ENCODE assay signal across 1 cellular context in the genomic region with DNA sequence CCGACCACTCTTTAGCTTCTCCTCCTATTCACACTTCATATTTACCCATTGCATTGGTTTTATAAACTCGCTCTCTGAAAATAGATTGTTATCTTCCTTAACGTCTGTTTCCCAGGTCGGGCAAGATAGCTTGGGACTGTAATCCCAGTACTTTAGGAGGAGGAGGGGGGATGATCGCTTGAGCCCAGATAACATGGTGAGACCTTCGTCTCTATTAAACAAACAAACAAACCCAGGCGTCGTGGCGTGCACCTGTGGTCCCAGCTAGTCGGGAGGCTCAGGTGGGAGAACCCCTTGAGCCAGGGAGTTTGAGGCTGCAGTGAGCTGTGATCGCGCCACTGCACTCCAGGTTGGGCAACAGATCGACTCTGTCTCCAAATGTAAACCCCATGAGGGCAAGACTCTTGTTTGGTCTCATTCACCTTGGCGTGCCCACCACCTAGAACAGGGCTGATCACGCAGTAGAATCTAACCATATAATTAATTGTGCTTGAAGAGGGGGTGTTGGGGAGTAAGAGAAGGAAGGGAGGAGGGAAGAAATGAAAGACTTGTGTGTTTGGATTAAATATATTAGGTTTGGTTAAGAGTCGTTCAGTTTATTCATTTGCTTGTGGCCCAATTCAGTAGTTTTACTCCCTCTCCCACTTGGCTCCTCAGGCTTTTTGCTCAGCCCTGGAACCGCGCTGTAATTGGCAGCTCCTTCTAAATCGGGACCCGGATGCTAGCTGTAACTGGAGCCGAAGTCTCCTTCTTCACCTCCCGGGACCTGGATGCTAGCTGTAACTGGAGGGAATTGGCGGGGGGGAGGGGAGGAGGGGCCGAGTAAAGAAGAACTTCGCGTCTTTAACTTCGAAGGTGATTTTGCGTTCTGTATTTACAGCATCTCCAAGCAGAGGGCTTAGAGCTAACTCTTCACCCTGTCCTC.
TF ChIP-seq lines count a peak whose summit lies in the region.

No MANE protein-coding gene starts in this region.

TF ChIP-seq in endothelial cell of umbilical vein, 7 proteins besides CTCF, POLR2A, EP300 and RAD21:
- TF ChIP-seq EZH2 (IDR thresholded peaks at IDR 0.05; ENCODE audit: borderline replicate concordance, low read depth, low read length, severe bottlenecking) (peak; percentile 79), GATA2 (IDR thresholded peaks at IDR 0.05; ENCODE audit: insufficient read depth, insufficient read length, low read depth, low read length) (peak; percentile 52), MYC (IDR thresholded peaks at IDR 0.05; ENCODE audit: low read depth, low read length) (no peak)
